23 cellular contexts compared by ENCODE assay signal in genomic region chr4:41750624-41751324, GRCh38. TPM values are rescaled to one million over a fixed set of nuclear protein-coding genes. Genes with fewer than 3 reads are reported as not detected.
DNase-seq lines count a peak whose midpoint lies in the region; TF ChIP-seq lines count a peak whose summit lies in the region.
"Had no signal": no experiment of that assay in that cellular context is flagged by ENCODE, and none has a peak within 500 bp of the region (broad histone marks: within the 10 kb centered on the region; RNA-seq: fewer than 3 reads in every experiment).

No MANE protein-coding gene starts in this region.

- no peak overlapping the region for H3K23ac ChIP-seq in mesendoderm (ENCODE audit: low read length)

- H3K56ac ChIP-seq in mesendoderm (ENCODE audit: low read length), result peak overlapping the region; percentile 22

- H3K4ac ChIP-seq in mesendoderm (ENCODE audit: low read depth, low read length), result no peak overlapping the region

- H3K18ac ChIP-seq in mesendoderm (ENCODE audit: low read length), result no peak overlapping the region

- H3K36me3 ChIP-seq in ES-I3 (ENCODE audit: insufficient read depth, low read length), result no peaks in the 10 kb centered on the region
- no peaks in the 10 kb centered on the region for H3K36me3 ChIP-seq in NT2/D1 (ENCODE audit: insufficient read depth, insufficient read length, low read length)
- no peaks in the 10 kb centered on the region for H3K36me3 ChIP-seq in iPS DF 6.9 (ENCODE audit: control insufficient read depth, insufficient read depth, low read length)
- H3K36me3 ChIP-seq in mesendoderm (ENCODE audit: control insufficient read depth, insufficient read depth, low read length), result no peaks in the 10 kb centered on the region
- H3K36me3 ChIP-seq: adrenal gland; BLaER1 treated with 17β-estradiol and CSF1 and Interleukin-3, amounts not matched to agents 10 nM and 100 nM; left ventricle myocardium inferior had no signal

- H3K27me3 ChIP-seq in NT2/D1 (ENCODE audit: insufficient read depth, insufficient read length), result peaks cover 98% of the 10 kb centered on the region
- peaks cover 91% of the 10 kb centered on the region for H3K27me3 ChIP-seq in iPS DF 6.9 (ENCODE audit: control insufficient read depth, insufficient read depth, low read length)
- H3K27me3 ChIP-seq in mesendoderm (ENCODE audit: insufficient read depth, low read length, poor library complexity), result peaks cover 87% of the 10 kb centered on the region

- H3K79me2 ChIP-seq in mesendoderm (ENCODE audit: control insufficient read depth, insufficient read depth, low read length), result no peaks in the 10 kb centered on the region
- H3K79me2 ChIP-seq: hepatocyte had no signal

- no peak overlapping the region for H2AK5ac ChIP-seq in mesendoderm (ENCODE audit: low read length)

- H3K4me3 Mint-ChIP-seq in T-helper 2 cell treated with Interferon-gamma antibody and Interleukin-4, amounts not matched to agents 5 μg/mL and 100 μg/mL, for 36 hours, result no peak overlapping the region

- TF ChIP-seq POLR2A in lower leg skin (IDR thresholded peaks at IDR 0.05), result no peak

- H3K79me1 ChIP-seq in mesendoderm (ENCODE audit: low read length), result no peaks in the 10 kb centered on the region

- DNase-seq in NT2/D1 (ENCODE audit: low read depth, low spot score) (no peak), iPS DF 6.9 (ENCODE audit: low read depth, low spot score) (no peak), mesendoderm (peak; percentile 57), lower leg skin (ENCODE audit: low spot score in 2 of 2) (no peak), NCI-H2029 (lab: John Stamatoyannopoulos, UW) (no peak), NCI-H1048 (lab: John Stamatoyannopoulos, UW) (no peak)
- DNase-seq in T-helper 2 cell treated with Interferon-gamma antibody and Interleukin-4, amounts not matched to agents 5 μg/mL and 100 μg/mL, for 36 hours (ENCODE audit: low spot score), result no peak
- DNase-seq: activated effector memory CD4-positive, alpha-beta T cell treated with anti-CD3 and anti-CD28 coated beads, Interleukin-2, amount 50 U/mL, for 16 hours; cortex of kidney; left ventricle myocardium inferior; MM.1S; OCI-M1 had no signal

- no peak overlapping the region for H2BK120ac ChIP-seq in mesendoderm (ENCODE audit: low read depth, low read length)

- H3K27me3 Mint-ChIP-seq in T-helper 2 cell treated with Interferon-gamma antibody and Interleukin-4, amounts not matched to agents 5 μg/mL and 100 μg/mL, for 36 hours (ENCODE audit: low read depth), result peaks cover 89% of the 10 kb centered on the region

- WGBS in iPS DF 6.9 (ENCODE audit: insufficient coverage, insufficient read length), result no CpG with 5 or more reads among the region's 35 CpGs
- no CpG with 5 or more reads among the region's 35 CpGs for WGBS in mesendoderm (ENCODE audit: extremely low coverage, insufficient coverage, low lambda C conversion rate)
- 7% methylated on average over 34 to 35 of the region's 35 CpGs for WGBS in lower leg skin, 2 donors

- intact Hi-C loops in lower leg skin (cut with DNase I; ENCODE audit: low total_unique reads), result no loop called here

- H3K9ac ChIP-seq in ES-I3 (ENCODE audit: low read depth, low read length), result peak overlapping the region; percentile 34; the same call in 1 of the 2 replicates
- H3K9ac ChIP-seq in NT2/D1 (ENCODE audit: insufficient read length, low read depth), result peak overlapping the region; percentile 64
- H3K9ac ChIP-seq in mesendoderm (ENCODE audit: low read length), result peak overlapping the region; percentile 42
- H3K9ac ChIP-seq: BLaER1 treated with 17β-estradiol and CSF1 and Interleukin-3, amounts not matched to agents 10 nM and 100 nM had no signal

- H3K36me3 Mint-ChIP-seq in T-helper 2 cell treated with Interferon-gamma antibody and Interleukin-4, amounts not matched to agents 5 μg/mL and 100 μg/mL, for 36 hours (ENCODE audit: low read depth), result no peaks in the 10 kb centered on the region

- peaks cover 4% of the 10 kb centered on the region for H3K9me3 Mint-ChIP-seq in T-helper 2 cell treated with Interferon-gamma antibody and Interleukin-4, amounts not matched to agents 5 μg/mL and 100 μg/mL, for 36 hours

- peak overlapping the region; percentile 77 for H3K4me2 ChIP-seq in mesendoderm (ENCODE audit: low read length)
- H3K4me2 ChIP-seq: BLaER1 treated with 17β-estradiol and CSF1 and Interleukin-3, amounts not matched to agents 10 nM and 100 nM; hepatocyte had no signal

- no peak overlapping the region for H2BK5ac ChIP-seq in mesendoderm (ENCODE audit: low read length)

- H3K4me1 Mint-ChIP-seq in T-helper 2 cell treated with Interferon-gamma antibody and Interleukin-4, amounts not matched to agents 5 μg/mL and 100 μg/mL, for 36 hours (ENCODE audit: low read depth), result peaks cover 1% of the 10 kb centered on the region

- H3K27ac Mint-ChIP-seq in T-helper 2 cell treated with Interferon-gamma antibody and Interleukin-4, amounts not matched to agents 5 μg/mL and 100 μg/mL, for 36 hours, result no peak overlapping the region

- no peak overlapping the region for H4K5ac ChIP-seq in mesendoderm (ENCODE audit: low read length)

- no peak for TF ChIP-seq CTCF in lower leg skin (IDR thresholded peaks at IDR 0.05)

- no peak overlapping the region for H2BK15ac ChIP-seq in mesendoderm (replicated peaks; ENCODE audit: low read depth)

- peak overlapping the region; percentile 46 for H3K4me3 ChIP-seq in NT2/D1 (ENCODE audit: insufficient read length, low read depth)
- peak overlapping the region; percentile 4; the same call in 1 of the 2 replicates for H3K4me3 ChIP-seq in iPS DF 6.9 (ENCODE audit: low read length)
- no peak overlapping the region for H3K4me3 ChIP-seq in mesendoderm (ENCODE audit: low read length)
- no peak overlapping the region for H3K4me3 ChIP-seq in lower leg skin (ENCODE audit: low read depth, poor library complexity, severe bottlenecking)
- H3K4me3 ChIP-seq: adrenal gland; BLaER1 treated with 17β-estradiol and CSF1 and Interleukin-3, amounts not matched to agents 10 nM and 100 nM; hepatocyte; K562; left ventricle myocardium inferior had no signal

- H3K9me3 ChIP-seq in ES-I3 (ENCODE audit: control insufficient read depth, insufficient read depth, low read length) (no peaks in the 10 kb centered on the region), NT2/D1 (ENCODE audit: insufficient read depth, low read length) (no peaks in the 10 kb centered on the region), iPS DF 6.9 (ENCODE audit: control insufficient read depth, insufficient read depth, low read length) (no peaks in the 10 kb centered on the region)
- H3K9me3 ChIP-seq: adrenal gland, left ventricle myocardium inferior had no signal

- H4K8ac ChIP-seq in mesendoderm (ENCODE audit: low read depth, low read length), result no peak overlapping the region

- H3K27ac ChIP-seq in iPS DF 6.9 (ENCODE audit: low read length) (no peak overlapping the region), mesendoderm (ENCODE audit: low read depth, low read length) (no peak overlapping the region)
- H3K27ac ChIP-seq: BLaER1 treated with 17β-estradiol and CSF1 and Interleukin-3, amounts not matched to agents 10 nM and 100 nM; hepatocyte; left ventricle myocardium inferior had no signal

- H3K4me1 ChIP-seq in ES-I3 (ENCODE audit: insufficient read depth, low read length), result peaks cover 18% of the 10 kb centered on the region
- peaks cover 4% of the 10 kb centered on the region for H3K4me1 ChIP-seq in NT2/D1 (ENCODE audit: insufficient read depth, insufficient read length)
- peaks cover 7% of the 10 kb centered on the region for H3K4me1 ChIP-seq in iPS DF 6.9 (ENCODE audit: control insufficient read depth, insufficient read depth, low read length)
- H3K4me1 ChIP-seq in mesendoderm (ENCODE audit: control insufficient read depth, low read depth, low read length), result peaks cover 5% of the 10 kb centered on the region
- H3K4me1 ChIP-seq: adrenal gland had no signal

RNA-seq across cellular contexts. Expression of gene PHOX2B, which starts 2.2 kb away (rescaled TPM):
- polyA plus RNA-seq in mesendoderm (2013, experiment 1 of 2), result 0.01 TPM
- not detected for polyA plus RNA-seq in mesendoderm (2013, experiment 2 of 2)
- not detected for total RNA-seq in lower leg skin
- total RNA-seq: bronchial epithelial cell; hepatocyte; K562; left ventricle myocardium inferior; osteoblast; Right ventricle myocardium inferior; sciatic nerve; T-helper 1 cell treated with Interleukin-12 subunit alpha and Interleukin-12 subunit beta and Interleukin-4 antibody, amounts not matched to agents 30 ng/mL and 1 ng/mL, for 36 hours; temporal lobe had no signal
- polyA plus RNA-seq: hepatocyte, K562 had no signal

Comparison
In these comparisons a context has a peak if more than half of its experiments do, and no peak if none do; other contexts are left out.
1. H3K4me3 ChIP-seq: peak in NT2/D1 (single experiment) and iPS DF 6.9 (single experiment); none in mesendoderm (single experiment) and lower leg skin (single experiment).
2. Peak in every context shown above with its lines, with median percentiles within 50 percentile points of each other: H3K9ac ChIP-seq.